ENCODE assay signal across 8 cellular contexts in genomic region chr19:57813919-57814504, GRCh38. TPM values are rescaled to one million over a fixed set of nuclear protein-coding genes. Genes with fewer than 3 reads are reported as not detected.
DNase-seq lines count a peak whose midpoint lies in the region; ATAC-seq and TF ChIP-seq lines count a peak whose summit lies in the region.

No MANE protein-coding gene starts in this region.

- peak; percentile 35; the same call in 2 of the 3 replicates for ATAC-seq in RWPE2 (ENCODE audit: low read depth)
- no peak for ATAC-seq in omental fat pad (ENCODE audit: low FRiP score)

- H3K27me3 ChIP-seq in RWPE2 (ENCODE audit: insufficient read depth, poor library complexity, severe bottlenecking) (no peaks in the 10 kb centered on the region), fibroblast of lung (ENCODE audit: control insufficient read depth, insufficient read depth, low read length) (no peaks in the 10 kb centered on the region), parathyroid adenoma (ENCODE audit: control insufficient read depth, insufficient read depth, low read length) (no peaks in the 10 kb centered on the region)

- H3K79me2 ChIP-seq in fibroblast of lung (ENCODE audit: control insufficient read depth, insufficient read depth, low read length) (peaks cover 5% of the 10 kb centered on the region), parathyroid adenoma (peaks cover 16% of the 10 kb centered on the region)

- H3K4me3 ChIP-seq in RWPE2 (ENCODE audit: severe bottlenecking) (peak overlapping the region; percentile 73), fibroblast of lung (replicated peaks in 1 of 4; ENCODE audit: control extremely low read depth in 1 of 4, insufficient read depth in 1 of 4, low read depth in 3 of 4, low read length in 4 of 4) (peak overlapping the region; percentile 70 to 87 (median 78)), parathyroid adenoma (ENCODE audit: low read depth, low read length) (peak overlapping the region; percentile 94)

- H3K4me2 ChIP-seq in fibroblast of lung (ENCODE audit: extremely low read depth, insufficient read depth, low read length), result peak overlapping the region; percentile 97
- H3K4me2 ChIP-seq in parathyroid adenoma (ENCODE audit: low read length), result peak overlapping the region; percentile 92

- peak overlapping the region; percentile 84 for H2AFZ ChIP-seq in fibroblast of lung (ENCODE audit: low read length)
- H2AFZ ChIP-seq in parathyroid adenoma, result peak overlapping the region; percentile 87

- no peaks in the 10 kb centered on the region for H4K20me1 ChIP-seq in fibroblast of lung (ENCODE audit: control insufficient read depth, extremely low read depth, insufficient read depth, low read length)

- H3K9me3 ChIP-seq in RWPE2 (ENCODE audit: severe bottlenecking), result no peaks in the 10 kb centered on the region
- H3K9me3 ChIP-seq in fibroblast of lung (ENCODE audit: control insufficient read depth, insufficient read depth, low read depth, low read length), result no peaks in the 10 kb centered on the region
- no peaks in the 10 kb centered on the region for H3K9me3 ChIP-seq in parathyroid adenoma (ENCODE audit: control insufficient read depth, low read length)

- peak overlapping the region; percentile 23 for H3K27ac ChIP-seq in RWPE2 (ENCODE audit: poor library complexity, severe bottlenecking)
- peak overlapping the region; percentile 50 for H3K27ac ChIP-seq in fibroblast of lung (ENCODE audit: insufficient read depth, low read length)
- peak overlapping the region; percentile 78 for H3K27ac ChIP-seq in parathyroid adenoma

- intact Hi-C loops in head of caudate nucleus (cut with DNase I), result no loop called here

- no peak for TF ChIP-seq CTCF in RWPE2 (IDR thresholded peaks at IDR 0.05; ENCODE audit: poor library complexity, severe bottlenecking)
- no peak for TF ChIP-seq CTCF in fibroblast of lung (conservative IDR thresholded peaks at IDR 0.05 in 1 of 2, IDR thresholded peaks at IDR 0.05 in 1 of 2; ENCODE audit: low read depth in 1 of 2, low read length in 2 of 2)
- TF ChIP-seq CTCF in parathyroid adenoma (IDR thresholded peaks at IDR 0.05), result no peak
- no peak for TF ChIP-seq CTCF in omental fat pad (IDR thresholded peaks at IDR 0.05)

- peaks cover 38% of the 10 kb centered on the region for H3K36me3 ChIP-seq in RWPE2 (ENCODE audit: low read depth)
- H3K36me3 ChIP-seq in fibroblast of lung (ENCODE audit: control insufficient read depth, insufficient read depth, low read length), result peaks cover 2% of the 10 kb centered on the region
- no peaks in the 10 kb centered on the region for H3K36me3 ChIP-seq in parathyroid adenoma (ENCODE audit: control insufficient read depth, insufficient read depth, low read length)

- H3K9ac ChIP-seq in fibroblast of lung (ENCODE audit: insufficient read depth, low read length), result peak overlapping the region; percentile 70
- H3K9ac ChIP-seq in parathyroid adenoma, result peak overlapping the region; percentile 1

- H3K4me1 ChIP-seq in RWPE2 (ENCODE audit: insufficient read depth, poor library complexity, severe bottlenecking) (no peaks in the 10 kb centered on the region), fibroblast of lung (ENCODE audit: control insufficient read depth, extremely low read depth, insufficient read depth, low read length) (peaks cover 3% of the 10 kb centered on the region), parathyroid adenoma (peaks cover 13% of the 10 kb centered on the region)

- DNase-seq in EL (peak; percentile 18), RWPE2 (ENCODE audit: low spot score) (no peak), fibroblast of lung (ENCODE audit: low read depth in 2 of 2) (no peak), CD1c-positive myeloid dendritic cell (ENCODE audit: extremely low spot score) (no peak), omental fat pad (ENCODE audit: low spot score) (no peak), head of caudate nucleus (no peak)
- no peak for DNase-seq in activated CD4-positive, CD25-positive, alpha-beta regulatory T cell (lab: John Stamatoyannopoulos, UW)

RNA-seq across cellular contexts. Expression of gene ZNF552, which starts 0.7 kb away (rescaled TPM):
- total RNA-seq in fibroblast of lung (3.8 and 3.9 TPM in 2 replicates), omental fat pad (10 to 100 TPM in 1 of 4 donors, 1 to 10 TPM in 3; 5.7 to 17.3 (median 8.8) TPM)
- polyA plus RNA-seq in fibroblast of lung, result 1.5 and 1.9 TPM in 2 replicates
- polyA plus RNA-seq in fibroblast of lung (2012), result 2.4 TPM in 2 replicates
- polyA minus RNA-seq in fibroblast of lung (ENCODE audit: low replicate concordance), result 3.1 and 6.2 TPM in 2 replicates

RNA-seq across cellular contexts. Expression of gene ZNF587B, which starts 16.1 kb away (rescaled TPM):
- total RNA-seq in fibroblast of lung, result 12.1 and 12.4 TPM in 2 replicates
- 4.9 and 6.5 TPM in 2 replicates for polyA plus RNA-seq in fibroblast of lung
- 3.7 and 4.8 TPM in 2 replicates for polyA plus RNA-seq in fibroblast of lung (2012)
- 3.7 and 7.5 TPM in 2 replicates for polyA minus RNA-seq in fibroblast of lung (ENCODE audit: low replicate concordance)
- 10 to 100 TPM; 12.7 to 39.0 (median 19.0) TPM for total RNA-seq in omental fat pad

RNA-seq across cellular contexts. Expression of gene ZNF587, which starts 35.6 kb away (rescaled TPM):
- 12.1 and 23.6 TPM in 2 replicates for total RNA-seq in fibroblast of lung
- 7.4 and 8.8 TPM in 2 replicates for polyA plus RNA-seq in fibroblast of lung
- 6.2 and 7.8 TPM in 2 replicates for polyA plus RNA-seq in fibroblast of lung (2012)
- polyA minus RNA-seq in fibroblast of lung (ENCODE audit: low replicate concordance), result 14.7 and 22.3 TPM in 2 replicates
- total RNA-seq in omental fat pad, result 10 to 100 TPM; 11.8 to 36.3 (median 19.9) TPM

RNA-seq across cellular contexts. Expression of gene ZNF586, which starts 44.5 kb away (rescaled TPM):
- 14.9 and 16.8 TPM in 2 replicates for total RNA-seq in fibroblast of lung
- polyA plus RNA-seq in fibroblast of lung, result 5.9 and 6.1 TPM in 2 replicates
- 3.2 and 3.4 TPM in 2 replicates for polyA plus RNA-seq in fibroblast of lung (2012)
- polyA minus RNA-seq in fibroblast of lung (ENCODE audit: low replicate concordance), result 1.6 TPM in 1 of 2 replicates, not detected in the other
- 10 to 100 TPM; 14.3 to 21.1 (median 17.4) TPM for total RNA-seq in omental fat pad

Comparison
In these comparisons a context has a peak if more than half of its experiments do, and no peak if none do; other contexts are left out.
1. H3K27ac ChIP-seq: peak in every context shown above with its lines; median percentile 78 in parathyroid adenoma; 50 in fibroblast of lung; 23 in RWPE2.